Comparison of ENCODE assay signal across 8 cellular contexts in genomic region chr6:137866914-137867684, GRCh38. TPM values are rescaled to one million over a fixed set of nuclear protein-coding genes. Genes with fewer than 3 reads are reported as not detected.
DNase-seq lines count a peak whose midpoint lies in the region; ATAC-seq and TF ChIP-seq lines count a peak whose summit lies in the region.

TSS of gene TNFAIP3 (plus strand) at chr6:137867259. CDS start at chr6:137871228, 3,969 bp downstream.

- peak within 1 kb of the TSS; percentile 81 to 89 for H3K27ac ChIP-seq in right atrium auricular region
- peak within 1 kb of the TSS; percentile 89 for H3K27ac ChIP-seq in uterus

- H3K36me3 Mint-ChIP-seq in T-helper 1 cell treated with Interleukin-12 subunit alpha and Interleukin-12 subunit beta and Interleukin-4 antibody, amounts not matched to agents 30 μg/mL and 1 μg/mL, for 36 hours (ENCODE audit: low read depth): peaks cover 45% of the 10 kb centered on the region

- H3K4me3 Mint-ChIP-seq in T-helper 1 cell treated with Interleukin-12 subunit alpha and Interleukin-12 subunit beta and Interleukin-4 antibody, amounts not matched to agents 30 μg/mL and 1 μg/mL, for 36 hours: peak within 1 kb of the TSS; percentile 90

- intact Hi-C loops in uterus (cut with DNase I; ENCODE audit: low total_unique reads): loop anchor here (10.0 kb wide), 1 partner anchor 62 kb away; no protein-coding TSS in a partner anchor

- H3K36me3 ChIP-seq in right atrium auricular region (no peaks in the 10 kb centered on the region), uterus (no peaks in the 10 kb centered on the region)

- peak; percentile 94 for DNase-seq in GM13977 (ENCODE audit: low spot score)
- DNase-seq in NCI-H1417 (lab: John Stamatoyannopoulos, UW): peak; percentile 89 to 92 (median 91)
- DNase-seq in amniotic stem cell (lab: John Stamatoyannopoulos, UW): peak; percentile 98
- peak; percentile 97 for DNase-seq in right atrium auricular region (ENCODE audit: low spot score)
- DNase-seq in putamen (ENCODE audit: low spot score): peak; percentile 90
- peak; percentile 93 to 96 for DNase-seq in uterus

- TF ChIP-seq CTCF in GM13977 (IDR thresholded peaks at IDR 0.05; ENCODE audit: extremely low read depth, insufficient read depth, missing control alignments) (peak; percentile 89), right atrium auricular region (IDR thresholded peaks at IDR 0.05) (peak; percentile 81 to 95), uterus (IDR thresholded peaks at IDR 0.05) (peak; percentile 53 to 95 (median 90))

- peak; percentile 84 for ATAC-seq in HG02798 (IDR thresholded peaks at IDR 0.05; ENCODE audit: poor library complexity, unreplicated experiment)

- H3K4me1 ChIP-seq in right atrium auricular region (peaks cover 0 to 33% of the 10 kb centered on the region in 2 donors), uterus (no peaks in the 10 kb centered on the region)

- H3K27me3 ChIP-seq in right atrium auricular region: no peaks in the 10 kb centered on the region
- H3K27me3 ChIP-seq in uterus: no peaks in the 10 kb centered on the region

- no peaks in the 10 kb centered on the region for H3K27me3 Mint-ChIP-seq in T-helper 1 cell treated with Interleukin-12 subunit alpha and Interleukin-12 subunit beta and Interleukin-4 antibody, amounts not matched to agents 30 μg/mL and 1 μg/mL, for 36 hours (ENCODE audit: low read depth)

- H3K4me3 ChIP-seq in right atrium auricular region: peak within 1 kb of the TSS; percentile 89 to 93
- H3K4me3 ChIP-seq in uterus: peak within 1 kb of the TSS; percentile 72 to 84

- no peaks in the 10 kb centered on the region for H3K9me3 Mint-ChIP-seq in T-helper 1 cell treated with Interleukin-12 subunit alpha and Interleukin-12 subunit beta and Interleukin-4 antibody, amounts not matched to agents 30 μg/mL and 1 μg/mL, for 36 hours

- H3K9me3 ChIP-seq in right atrium auricular region: no peaks in the 10 kb centered on the region
- no peaks in the 10 kb centered on the region for H3K9me3 ChIP-seq in uterus

- in situ Hi-C loops in GM13977 (cut with MboI; ENCODE audit: low pct_unique_long_range_greater_than_20kb, low sequenced_read_pairs, unreplicated experiment): loop anchor here (5.0 kb wide), 2 partner anchors 75 to 160 kb away; no protein-coding TSS in a partner anchor

- peak within 1 kb of the TSS; percentile 87 for H3K27ac Mint-ChIP-seq in T-helper 1 cell treated with Interleukin-12 subunit alpha and Interleukin-12 subunit beta and Interleukin-4 antibody, amounts not matched to agents 30 μg/mL and 1 μg/mL, for 36 hours

- TF ChIP-seq POLR2A in uterus (IDR thresholded peaks at IDR 0.05): peak; percentile 75 to 84

- peaks cover 39% of the 10 kb centered on the region for H3K4me1 Mint-ChIP-seq in T-helper 1 cell treated with Interleukin-12 subunit alpha and Interleukin-12 subunit beta and Interleukin-4 antibody, amounts not matched to agents 30 μg/mL and 1 μg/mL, for 36 hours (ENCODE audit: low read depth)

RNA-seq across cellular contexts. Expression of gene TNFAIP3, which starts in this region (rescaled TPM):
- total RNA-seq in right atrium auricular region: 10 to 100 TPM in 1 of 2 donors, 1 to 10 TPM in 1; 8.5 to 14.5 TPM
- 10 to 100 TPM; 14.4 to 36.2 (median 19.6) TPM for total RNA-seq in uterus

Comparison
In these comparisons a context has a peak if more than half of its experiments do, and no peak if none do; other contexts are left out.
1. Peak in every context shown above with its lines: DNase-seq, ATAC-seq, H3K4me3 ChIP-seq and H3K27ac ChIP-seq.